8 cellular contexts compared by ENCODE assay signal in genomic region chr15:45402955-45403892, GRCh38. TPM values are rescaled to one million over a fixed set of nuclear protein-coding genes. Genes with fewer than 3 reads are reported as not detected.
A peak's percentile ranks its signal among the peaks of the same experiment; 100 is the strongest.
DNase-seq lines count a peak whose midpoint lies in the region; ATAC-seq and TF ChIP-seq lines count a peak whose summit lies in the region.

No MANE protein-coding gene starts in this region.

- H3K9ac ChIP-seq in rectal smooth muscle tissue (ENCODE audit: low read length): peak overlapping the region; percentile 71

- peaks cover 31% of the 10 kb centered on the region for H3K36me3 ChIP-seq in OCI-LY7 (ENCODE audit: insufficient read depth, low read length)
- H3K36me3 ChIP-seq in heart right ventricle: peaks cover 0 to 35% (median 24%) of the 10 kb centered on the region in 9 donors
- peaks cover 10% of the 10 kb centered on the region for H3K36me3 ChIP-seq in rectal smooth muscle tissue (ENCODE audit: control insufficient read depth, insufficient read depth, low read length)

- H3K9me3 Mint-ChIP-seq in activated naive CD4-positive, alpha-beta T cell treated with anti-CD3 and anti-CD28 coated beads, Interleukin-2, amount 50 U/mL, for 24 hours: no peaks in the 10 kb centered on the region

- DNase-seq in NK-92 treated with Interleukin-12 subunit alpha and Interleukin-12 subunit beta, amount 100 ng/mL, for 24 hours (lab: John Stamatoyannopoulos, UW): peak; percentile 54
- DNase-seq in NK-92 (lab: John Stamatoyannopoulos, UW; ENCODE audit: unreplicated experiment) (no peak), OCI-LY7 (ENCODE audit: low spot score) (peak; percentile 68), heart right ventricle (peak; percentile 18 to 37)

- H3K27ac Mint-ChIP-seq in activated naive CD4-positive, alpha-beta T cell treated with anti-CD3 and anti-CD28 coated beads, Interleukin-2, amount 50 U/mL, for 24 hours: peak overlapping the region; percentile 70

- ATAC-seq in HG02938 (IDR thresholded peaks at IDR 0.05; ENCODE audit: unreplicated experiment): peak; percentile 26
- peak; percentile 2 to 73 (median 22) for ATAC-seq in heart right ventricle
- no peak for ATAC-seq in HG03469 (IDR thresholded peaks at IDR 0.05; ENCODE audit: unreplicated experiment)

- TF ChIP-seq CTCF in OCI-LY7 (conservative IDR thresholded peaks at IDR 0.05; ENCODE audit: low read length) (no peak), heart right ventricle (IDR thresholded peaks at IDR 0.05) (no peak)

- H2AFZ ChIP-seq in OCI-LY7 (ENCODE audit: low read length): peak overlapping the region; percentile 24

- CTCF ChIA-PET in OCI-LY7 (lab: Charles Lee; ENCODE audit: unreplicated experiment): interaction anchor here (1.0 to 1.6 kb wide), 4 partner anchors 185 to 240 kb away, joined by 3 to 4 read pairs (median 3); no protein-coding TSS in a partner anchor

- POLR2A ChIA-PET in OCI-LY7 (lab: Charles Lee): interaction anchor here (0.7 to 3.2 kb wide), 13 partner anchors 10 to 240 kb away, joined by 3 to 22 read pairs (median 4); partner anchors contain the start of gene BLOC1S6

- H3K4me3 ChIP-seq in OCI-LY7 (ENCODE audit: low read depth, low read length, poor library complexity, severe bottlenecking) (peak overlapping the region; percentile 87), heart right ventricle (peak overlapping the region; percentile 70 to 96 (median 92)), rectal smooth muscle tissue (ENCODE audit: low read length) (peak overlapping the region; percentile 84)

- intact Hi-C loops in OCI-LY7 (cut with micrococcal nuclease; ENCODE audit: unreplicated experiment) (loop anchor here (1.0 to 5.0 kb wide), 6 partner anchors 54 to 676 kb away; partner anchors contain the start of gene BLOC1S6), heart right ventricle (cut with DNase I) (loop anchor here in 9 of 10 donors (1.0 to 10.0 kb wide), 8 partner anchors 96 to 241 kb away; partner anchors contain the start of gene BLOC1S6 (in 1 of the 9))

- BruUV-seq in OCI-LY7 (replicated peaks; lab: Mats Ljungman, UMichigan): no TSS peak

- H3K4me3 Mint-ChIP-seq in activated naive CD4-positive, alpha-beta T cell treated with anti-CD3 and anti-CD28 coated beads, Interleukin-2, amount 50 U/mL, for 24 hours: peak overlapping the region; percentile 98

- no peaks in the 10 kb centered on the region for H3K27me3 Mint-ChIP-seq in activated naive CD4-positive, alpha-beta T cell treated with anti-CD3 and anti-CD28 coated beads, Interleukin-2, amount 50 U/mL, for 24 hours

- peaks cover 32% of the 10 kb centered on the region for H3K4me1 Mint-ChIP-seq in activated naive CD4-positive, alpha-beta T cell treated with anti-CD3 and anti-CD28 coated beads, Interleukin-2, amount 50 U/mL, for 24 hours

- H3K9me3 ChIP-seq in OCI-LY7 (ENCODE audit: low read length): no peaks in the 10 kb centered on the region
- no peaks in the 10 kb centered on the region for H3K9me3 ChIP-seq in heart right ventricle

- H3K4me1 ChIP-seq in OCI-LY7 (ENCODE audit: insufficient read depth, low read length, poor library complexity, severe bottlenecking) (peaks cover 37% of the 10 kb centered on the region), heart right ventricle (peaks cover 0 to 33% (median 28%) of the 10 kb centered on the region in 9 donors), rectal smooth muscle tissue (ENCODE audit: control insufficient read depth, insufficient read depth, low read length) (peaks cover 8% of the 10 kb centered on the region)

- H4K20me1 ChIP-seq in OCI-LY7 (ENCODE audit: insufficient read depth, low read length): peaks cover 9% of the 10 kb centered on the region; the same call in 1 of the 2 replicates

- WGBS in heart right ventricle, 2 donors: 1% methylated on average over 76 to 79 of the region's 79 CpGs

- H3K9me2 ChIP-seq in OCI-LY7 (ENCODE audit: insufficient read depth, low read length): no peaks in the 10 kb centered on the region

- H3K27ac ChIP-seq in OCI-LY7 (ENCODE audit: low read depth, low read length, poor library complexity, severe bottlenecking) (peak overlapping the region; percentile 82), heart right ventricle (peak overlapping the region in 9 of 10 donors; percentile 82 to 95 (median 92)), rectal smooth muscle tissue (ENCODE audit: low read depth, low read length) (peak overlapping the region; percentile 91)

- no peaks in the 10 kb centered on the region for H3K27me3 ChIP-seq in heart right ventricle
- no peaks in the 10 kb centered on the region for H3K27me3 ChIP-seq in rectal smooth muscle tissue (ENCODE audit: control insufficient read depth, insufficient read depth, low read length)

- H3K79me2 ChIP-seq in OCI-LY7 (ENCODE audit: insufficient read depth, low read depth, low read length): peaks cover 51% of the 10 kb centered on the region

- peak overlapping the region; percentile 85 for H3K4me2 ChIP-seq in OCI-LY7 (ENCODE audit: low read length)

- peaks cover 11% of the 10 kb centered on the region for H3K36me3 Mint-ChIP-seq in activated naive CD4-positive, alpha-beta T cell treated with anti-CD3 and anti-CD28 coated beads, Interleukin-2, amount 50 U/mL, for 24 hours

RNA-seq across cellular contexts. Expression of gene GATM, which starts 24.9 kb away (rescaled TPM):
- 0.54 and 1.3 TPM in 2 replicates for total RNA-seq in OCI-LY7 (2014; rRNA removed; shearing (Covaris generic))
- total RNA-seq in OCI-LY7 (2022) (2.7 and 3.4 TPM in 2 replicates), heart right ventricle (10 to 100 TPM in 9 of 10 donors, 1 to 10 TPM in 1; 9.6 to 97.8 (median 30.8) TPM)
- polyA plus RNA-seq in heart right ventricle: 1 to 10 TPM; 4.7 to 8.6 TPM
